Comparison of ENCODE assay signal across 28 cellular contexts in genomic region chr13:19810996-19811881, GRCh38. TPM values are rescaled to one million over a fixed set of nuclear protein-coding genes. Genes with fewer than 3 reads are reported as not detected.
DNase-seq lines count a peak whose midpoint lies in the region; ATAC-seq, FAIRE-seq and TF ChIP-seq lines count a peak whose summit lies in the region.
"Had no signal": no experiment of that assay in that cellular context is flagged by ENCODE, and none has a peak within 500 bp of the region (broad histone marks: within the 10 kb centered on the region; RNA-seq: fewer than 3 reads in every experiment).

No MANE protein-coding gene starts in this region.

- FAIRE-seq in H54 (lab: Jason Lieb, UNC), result no peak
- FAIRE-seq: islet of Langerhans had no signal

- H3K27ac Mint-ChIP-seq in activated T-cell treated with anti-CD3 and anti-CD28 coated beads, Interleukin-2, amount 50 U/mL, for 72 hours, result peak overlapping the region; percentile 60
- H3K27ac Mint-ChIP-seq in chondrocyte (ENCODE audit: unreplicated experiment), result no peak overlapping the region
- H3K27ac Mint-ChIP-seq in progenitor cell of endocrine pancreas, result peak overlapping the region; percentile 73
- H3K27ac Mint-ChIP-seq: dendritic cell treated with granulocyte-macrophage colony-stimulating factor and Interleukin-4, amounts not matched to agents 40 ng/mL and 50 ng/mL, for 4 days; endodermal cell; stimulated activated memory B cell treated with anti-CD40 and anti-IgM and Interleukin-4, amounts not matched to agents 10 μg/mL and 1 μg/mL and 100 μg/mL, for 72 hours had no signal

- H3K27me3 ChIP-seq in MG63, result no peaks in the 10 kb centered on the region
- H3K27me3 ChIP-seq: cardiac muscle cell, gastroesophageal sphincter, left lung, sigmoid colon, suprapubic skin, vagina had no signal

- TF ChIP-seq POLR2A in H54 (IDR thresholded peaks at IDR 0.05; ENCODE audit: low read depth, low read length), result no peak

- no peak for ATAC-seq in activated T-cell treated with anti-CD3 and anti-CD28 coated beads, Interleukin-2, amount 50 U/mL, for 72 hours (replicated peaks in 1 of 2)
- no peak for ATAC-seq in HG03045 (IDR thresholded peaks at IDR 0.05; ENCODE audit: unreplicated experiment)
- ATAC-seq: esophagus mucosa; gastroesophageal sphincter; left lung; stimulated activated memory B cell treated with anti-CD40 and anti-IgM and Interleukin-4, amounts not matched to agents 10 μg/mL and 1 μg/mL and 100 μg/mL, for 72 hours had no signal

- H3K9me3 ChIP-seq in MG63, result no peaks in the 10 kb centered on the region
- H3K9me3 ChIP-seq: gastroesophageal sphincter, left lung, sigmoid colon, suprapubic skin, vagina had no signal

- no peak for DNase-seq in activated T-cell treated with anti-CD3 and anti-CD28 coated beads, Interleukin-2, amount 50 U/mL, for 72 hours
- DNase-seq in activated T-cell treated with anti-CD3 and anti-CD28 coated beads, Interleukin-2, amount 50 U/mL, for 48 hours, result no peak
- DNase-seq in MG63, result peak; percentile 5
- DNase-seq in chondrocyte (ENCODE audit: low spot score), result peak; percentile 19
- DNase-seq in progenitor cell of endocrine pancreas (ENCODE audit: low spot score, unreplicated experiment), result no peak
- no peak for DNase-seq in DMS 273 (lab: John Stamatoyannopoulos, UW; ENCODE audit: unreplicated experiment)
- DNase-seq in H54 (ENCODE audit: insufficient read length, low spot score), result no peak
- DNase-seq: activated naive CD4-positive, alpha-beta T cell; activated T-cell treated with anti-CD3 and anti-CD28 coated beads, Interleukin-2, amount 50 U/mL, for 1 hour; anterior cingulate cortex; endodermal cell; H7; left lung; NCI-H1417 treated with DMSO at 0.1 percent for 48 hours; NCI-H2081; NCI-H748 treated with DMSO at 0.1 percent for 48 hours; sigmoid colon; stimulated activated CD4-positive, alpha-beta T cell treated with anti-CD3 and anti-CD28 coated beads, Interleukin-4, amount 100 ng/mL, for 4 hours had no signal

- no peaks in the 10 kb centered on the region for H3K4me1 Mint-ChIP-seq in activated T-cell treated with anti-CD3 and anti-CD28 coated beads, Interleukin-2, amount 50 U/mL, for 72 hours (ENCODE audit: low read depth)
- H3K4me1 Mint-ChIP-seq in chondrocyte (ENCODE audit: low read depth) (peaks cover 8% of the 10 kb centered on the region), progenitor cell of endocrine pancreas (ENCODE audit: low read depth) (peaks cover 3% of the 10 kb centered on the region)
- H3K4me1 Mint-ChIP-seq: endodermal cell; stimulated activated memory B cell treated with anti-CD40 and anti-IgM and Interleukin-4, amounts not matched to agents 10 μg/mL and 1 μg/mL and 100 μg/mL, for 72 hours had no signal

- H3K4me3 Mint-ChIP-seq in activated T-cell treated with anti-CD3 and anti-CD28 coated beads, Interleukin-2, amount 50 U/mL, for 72 hours, result no peak overlapping the region
- H3K4me3 Mint-ChIP-seq in chondrocyte (ENCODE audit: unreplicated experiment) (no peak overlapping the region), progenitor cell of endocrine pancreas (ENCODE audit: low read depth) (no peak overlapping the region)
- H3K4me3 Mint-ChIP-seq: dendritic cell treated with granulocyte-macrophage colony-stimulating factor and Interleukin-4, amounts not matched to agents 40 ng/mL and 50 ng/mL, for 4 days; endodermal cell; stimulated activated memory B cell treated with anti-CD40 and anti-IgM and Interleukin-4, amounts not matched to agents 10 μg/mL and 1 μg/mL and 100 μg/mL, for 72 hours had no signal

- H3K27me3 Mint-ChIP-seq in activated T-cell treated with anti-CD3 and anti-CD28 coated beads, Interleukin-2, amount 50 U/mL, for 72 hours (ENCODE audit: low read depth), result no peaks in the 10 kb centered on the region
- H3K27me3 Mint-ChIP-seq in chondrocyte (ENCODE audit: low read depth) (no peaks in the 10 kb centered on the region), progenitor cell of endocrine pancreas (no peaks in the 10 kb centered on the region)
- H3K27me3 Mint-ChIP-seq: dendritic cell treated with granulocyte-macrophage colony-stimulating factor and Interleukin-4, amounts not matched to agents 40 ng/mL and 50 ng/mL, for 4 days; stimulated activated memory B cell treated with anti-CD40 and anti-IgM and Interleukin-4, amounts not matched to agents 10 μg/mL and 1 μg/mL and 100 μg/mL, for 72 hours had no signal

- H3K36me3 Mint-ChIP-seq in activated T-cell treated with anti-CD3 and anti-CD28 coated beads, Interleukin-2, amount 50 U/mL, for 72 hours (ENCODE audit: insufficient read depth in 2 of 2), result no peaks in the 10 kb centered on the region
- H3K36me3 Mint-ChIP-seq in chondrocyte (ENCODE audit: low read depth) (no peaks in the 10 kb centered on the region), progenitor cell of endocrine pancreas (ENCODE audit: insufficient read depth) (peaks cover 10% of the 10 kb centered on the region)

- no peak overlapping the region for H3K4me3 ChIP-seq in MG63
- H3K4me3 ChIP-seq: cardiac muscle cell, gastroesophageal sphincter, left lung, sigmoid colon, SK-N-MC, suprapubic skin, vagina had no signal

- H3K9me3 Mint-ChIP-seq in activated T-cell treated with anti-CD3 and anti-CD28 coated beads, Interleukin-2, amount 50 U/mL, for 72 hours, result no peaks in the 10 kb centered on the region
- H3K9me3 Mint-ChIP-seq in chondrocyte (ENCODE audit: low read depth) (no peaks in the 10 kb centered on the region), progenitor cell of endocrine pancreas (ENCODE audit: low read depth) (no peaks in the 10 kb centered on the region)
- H3K9me3 Mint-ChIP-seq: dendritic cell treated with granulocyte-macrophage colony-stimulating factor and Interleukin-4, amounts not matched to agents 40 ng/mL and 50 ng/mL, for 4 days; stimulated activated memory B cell treated with anti-CD40 and anti-IgM and Interleukin-4, amounts not matched to agents 10 μg/mL and 1 μg/mL and 100 μg/mL, for 72 hours had no signal

- TF ChIP-seq CTCF in chondrocyte (IDR thresholded peaks at IDR 0.05), result no peak
- no peak for TF ChIP-seq CTCF in progenitor cell of endocrine pancreas (IDR thresholded peaks at IDR 0.05; ENCODE audit: unreplicated experiment)

- no peaks in the 10 kb centered on the region; the same call in 1 of the 2 replicates for H3K36me3 ChIP-seq in MG63
- H3K36me3 ChIP-seq: cardiac muscle cell, suprapubic skin, vagina had no signal

RNA-seq across cellular contexts. Expression of gene PSPC1, which starts 28.5 kb away (rescaled TPM):
- 10 to 100 TPM; 51.0 to 52.7 TPM for total RNA-seq in activated T-cell treated with anti-CD3 and anti-CD28 coated beads, Interleukin-2, amount 50 U/mL, for 72 hours
- 25.7 and 38.2 TPM in 2 replicates for total RNA-seq in MG63 (2014; rRNA removed; shearing (Covaris generic); ENCODE audit: low replicate concordance)
- 32.6 to 45.7 TPM (median 35.1 TPM) in 3 replicates for total RNA-seq in chondrocyte
- total RNA-seq in progenitor cell of endocrine pancreas, result 92.3 and 94.1 TPM in 2 replicates

RNA-seq across cellular contexts. Expression of gene ZMYM5, which starts 52.2 kb away (rescaled TPM):
- total RNA-seq in activated T-cell treated with anti-CD3 and anti-CD28 coated beads, Interleukin-2, amount 50 U/mL, for 72 hours, result 10 to 100 TPM; 23.6 to 29.0 TPM
- total RNA-seq in MG63 (2014; rRNA removed; shearing (Covaris generic); ENCODE audit: low replicate concordance), result 11.0 and 22.4 TPM in 2 replicates
- total RNA-seq in chondrocyte (13.3 to 15.8 TPM (median 14.0 TPM) in 3 replicates), progenitor cell of endocrine pancreas (21.5 and 22.5 TPM in 2 replicates)

Comparison
In these comparisons a context has a peak if more than half of its experiments do, and no peak if none do; other contexts are left out.
1. DNase-seq: peak in MG63 (single experiment) and chondrocyte (single experiment); none in activated T-cell treated with anti-CD3 and anti-CD28 coated beads, Interleukin-2, amount 50 U/mL, for 72 hours (0 of 2), activated T-cell treated with anti-CD3 and anti-CD28 coated beads, Interleukin-2, amount 50 U/mL, for 48 hours (0 of 2), progenitor cell of endocrine pancreas (single experiment), DMS 273 (single experiment) and H54 (single experiment).